In the genomic region with DNA sequence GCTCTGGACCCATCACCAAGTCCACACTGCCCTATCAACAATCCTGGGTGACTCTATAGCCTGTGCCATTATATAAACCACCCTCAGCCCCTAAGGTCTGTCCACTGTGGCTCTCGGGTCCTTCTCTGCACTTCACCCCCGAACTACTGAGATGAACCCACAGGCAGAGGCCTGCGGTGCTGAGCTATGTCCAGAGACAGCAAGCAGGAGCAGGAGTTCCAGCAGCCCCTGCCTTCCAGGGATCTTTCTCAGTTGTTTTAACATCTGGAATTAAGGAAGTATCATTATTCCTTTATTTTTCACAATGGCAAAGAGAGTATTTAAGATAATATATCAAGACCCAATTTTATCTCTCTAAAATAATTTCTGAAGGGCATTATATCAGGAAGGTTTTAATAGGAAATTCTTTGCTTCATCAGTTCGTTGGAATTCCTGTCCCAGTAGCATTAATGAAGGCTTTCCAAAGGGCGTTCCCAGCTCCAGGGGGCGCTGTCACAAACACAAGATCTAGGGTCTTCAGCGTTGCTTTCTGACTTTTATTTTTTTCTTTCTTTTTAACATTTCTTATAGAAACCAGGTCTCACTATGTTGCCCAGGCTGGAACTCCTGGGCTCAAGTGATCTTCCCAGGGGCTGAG, we compare ENCODE assay signal across 8 cellular contexts. TPM values are rescaled to one million over a fixed set of nuclear protein-coding genes. Genes with fewer than 3 reads are reported as not detected.
A peak's percentile ranks its signal among the peaks of the same experiment; 100 is the strongest.
DNase-seq lines count a peak whose midpoint lies in the region; ATAC-seq and TF ChIP-seq lines count a peak whose summit lies in the region.

No MANE protein-coding gene starts in this region.

- TF ChIP-seq CTCF in BE2C (IDR thresholded peaks at IDR 0.05; ENCODE audit: low read depth, low read length) (peak; percentile 81), HFF-Myc (IDR thresholded peaks at IDR 0.05; ENCODE audit: low read depth, low read length, missing control alignments) (peak; percentile 77), cardiac fibroblast (IDR thresholded peaks at IDR 0.05; ENCODE audit: low read depth, low read length) (peak; percentile 72)

- peak; percentile 59 for DNase-seq in BE2C
- DNase-seq in HFF-Myc (ENCODE audit: extremely low read depth, low read depth): no peak
- DNase-seq in cardiac fibroblast (ENCODE audit: low read depth in 2 of 2): peak; percentile 72 to 73
- DNase-seq in lung microvascular endothelial cell (ENCODE audit: low read depth in 2 of 2): peak; percentile 68 to 77
- no peak for DNase-seq in NCI-H524 treated with DMSO at 0.1 percent for 48 hours (lab: John Stamatoyannopoulos, UW)

- no peaks in the 10 kb centered on the region for H3K4me1 ChIP-seq in BE2C

- H3K27me3 ChIP-seq in BE2C: no peaks in the 10 kb centered on the region

- H3K4me3 ChIP-seq in BE2C (ENCODE audit: low read depth, low read length): no peak overlapping the region
- H3K4me3 ChIP-seq in HFF-Myc (replicated peaks; ENCODE audit: low read depth, low read length): no peak overlapping the region
- no peak overlapping the region for H3K4me3 ChIP-seq in cardiac fibroblast (replicated peaks in 1 of 2; ENCODE audit: low read depth in 2 of 2, low read length in 2 of 2)

- H3K9me3 ChIP-seq in BE2C: no peaks in the 10 kb centered on the region

- H3K36me3 ChIP-seq in BE2C: no peaks in the 10 kb centered on the region

- ATAC-seq in HG02588 (IDR thresholded peaks at IDR 0.05; ENCODE audit: unreplicated experiment): no peak
- ATAC-seq in GM21390 (IDR thresholded peaks at IDR 0.05; ENCODE audit: unreplicated experiment): no peak
- no peak for ATAC-seq in GM19023 (IDR thresholded peaks at IDR 0.05; ENCODE audit: unreplicated experiment)

RNA-seq across cellular contexts. Expression of gene RRBP1, which starts 27.3 kb away (rescaled TPM):
- polyA plus RNA-seq in BE2C (2012; ENCODE audit: insufficient read depth, insufficient read length, low read depth): 18.2 TPM
- total RNA-seq in lung microvascular endothelial cell: 49.9 and 61.5 TPM in 2 replicates

RNA-seq across cellular contexts. Expression of gene BANF2, which starts 45.0 kb away (rescaled TPM):
- not detected for polyA plus RNA-seq in BE2C (2012; ENCODE audit: insufficient read depth, insufficient read length, low read depth)
- total RNA-seq in lung microvascular endothelial cell: not detected in 2 replicates

Comparison
In these comparisons a context has a peak if more than half of its experiments do, and no peak if none do; other contexts are left out.
1. DNase-seq: peak in BE2C (single experiment), cardiac fibroblast (2 of 2) and lung microvascular endothelial cell (2 of 2); none in HFF-Myc (single experiment) and NCI-H524 treated with DMSO at 0.1 percent for 48 hours (single experiment).
2. Peak in every context shown above with its lines, with median percentiles within 50 percentile points of each other: CTCF ChIP-seq.